ENCODE assay signal across 1 cellular context in the genomic region with DNA sequence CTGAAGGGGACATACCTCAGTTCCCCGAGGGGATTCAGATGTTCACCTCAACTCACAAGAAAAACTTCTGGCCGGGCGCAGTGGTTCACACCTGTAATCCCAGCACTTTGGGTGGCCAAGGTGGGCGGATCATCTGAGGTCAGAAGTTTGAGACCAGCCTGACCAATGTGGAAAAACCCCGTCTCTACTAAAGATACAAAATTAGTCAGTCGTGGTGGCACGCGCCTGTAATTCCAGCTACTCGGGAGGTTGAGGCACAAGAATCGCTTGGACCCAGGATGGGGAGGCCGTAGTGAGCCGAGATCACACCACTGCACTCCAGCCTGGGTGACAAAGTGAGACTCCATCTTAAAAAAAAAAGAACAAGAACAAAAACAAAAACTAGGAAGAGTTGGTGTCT.
TF ChIP-seq lines count a peak whose summit lies in the region.

No MANE protein-coding gene starts in this region.

TF ChIP-seq in GM12878, 131 proteins besides CTCF, POLR2A, EP300 and RAD21:
- TF ChIP-seq EED (IDR thresholded peaks at IDR 0.05; ENCODE audit: low read depth) = 0 out of 2 replicates have a peak, but pooled peaks have one; percentile 15
